16 cellular contexts compared by ENCODE assay signal in the genomic region with DNA sequence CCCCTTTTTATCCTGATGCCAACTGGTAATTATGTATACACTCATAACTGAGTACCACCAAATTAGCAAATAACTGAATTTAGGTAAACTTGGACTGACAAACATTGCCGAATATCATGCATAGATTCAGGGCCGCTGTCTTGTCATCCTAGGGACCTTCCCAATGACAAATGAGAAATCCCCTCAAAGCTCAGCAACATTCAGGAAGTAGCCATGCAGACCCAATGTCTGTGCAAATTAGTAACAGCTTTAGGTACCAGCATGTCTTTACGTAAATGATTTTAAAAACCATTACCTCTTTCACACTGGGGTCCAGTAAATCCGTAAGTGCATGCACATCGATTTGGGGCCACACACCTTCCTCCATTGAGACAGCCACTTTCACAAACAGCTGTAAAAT. TPM values are rescaled to one million over a fixed set of nuclear protein-coding genes. Genes with fewer than 3 reads are reported as not detected.
DNase-seq lines count a peak whose midpoint lies in the region; ATAC-seq lines count a peak whose summit lies in the region.
"Had no signal": no experiment of that assay in that cellular context is flagged by ENCODE, and none has a peak within 500 bp of the region (broad histone marks: within the 10 kb centered on the region; RNA-seq: fewer than 3 reads in every experiment).

No MANE protein-coding gene starts in this region.

- no peak for DNase-seq in activated CD4-positive, alpha-beta T cell treated with anti-CD3 and anti-CD28 coated beads, Interleukin-2, amount 10 ng/mL, durations not matched to agents 7 days and 5 days
- DNase-seq in stimulated activated CD8-positive, alpha-beta memory T cell treated with anti-CD3 and anti-CD28 coated beads, Interleukin-4, amount 100 ng/mL, for 48 hours: no peak
- DNase-seq in immature natural killer cell: no peak
- DNase-seq: activated CD4-positive, alpha-beta T cell treated with anti-CD3 and anti-CD28 coated beads for 36 hours; anterior cingulate cortex; CD4-positive, alpha-beta memory T cell; mammary epithelial cell; NCI-H1417; NCI-H510A treated with DMSO at 0.1 percent for 48 hours; T-helper 17 cell had no signal

- peak overlapping the region; percentile 33 for H3K4me3 Mint-ChIP-seq in stimulated activated memory B cell treated with anti-CD40 and anti-IgM and Interleukin-4, amounts not matched to agents 10 μg/mL and 1 μg/mL and 100 μg/mL, for 72 hours
- no peak overlapping the region for H3K4me3 Mint-ChIP-seq in activated CD4-positive, alpha-beta T cell treated with anti-CD3 and anti-CD28 coated beads, Interleukin-2, amount 10 ng/mL, durations not matched to agents 7 days and 5 days
- H3K4me3 Mint-ChIP-seq in immature natural killer cell: no peak overlapping the region
- H3K4me3 Mint-ChIP-seq: activated CD4-positive, alpha-beta T cell treated with anti-CD3 and anti-CD28 coated beads for 36 hours; CD4-positive, alpha-beta memory T cell; dendritic cell treated with granulocyte-macrophage colony-stimulating factor and Interleukin-4, amounts not matched to agents 40 ng/mL and 50 ng/mL, for 4 days; T-helper 17 cell had no signal

- no peaks in the 10 kb centered on the region for H3K36me3 Mint-ChIP-seq in stimulated activated memory B cell treated with anti-CD40 and anti-IgM and Interleukin-4, amounts not matched to agents 10 μg/mL and 1 μg/mL and 100 μg/mL, for 72 hours
- no peaks in the 10 kb centered on the region for H3K36me3 Mint-ChIP-seq in activated CD4-positive, alpha-beta T cell treated with anti-CD3 and anti-CD28 coated beads, Interleukin-2, amount 10 ng/mL, durations not matched to agents 7 days and 5 days (ENCODE audit: low read depth)
- no peaks in the 10 kb centered on the region for H3K36me3 Mint-ChIP-seq in immature natural killer cell
- H3K36me3 Mint-ChIP-seq: CD4-positive, alpha-beta memory T cell had no signal

- no peak overlapping the region for H3K27ac Mint-ChIP-seq in stimulated activated memory B cell treated with anti-CD40 and anti-IgM and Interleukin-4, amounts not matched to agents 10 μg/mL and 1 μg/mL and 100 μg/mL, for 72 hours
- H3K27ac Mint-ChIP-seq in activated CD4-positive, alpha-beta T cell treated with anti-CD3 and anti-CD28 coated beads, Interleukin-2, amount 10 ng/mL, durations not matched to agents 7 days and 5 days: no peak overlapping the region
- H3K27ac Mint-ChIP-seq in immature natural killer cell: no peak overlapping the region
- H3K27ac Mint-ChIP-seq: activated CD4-positive, alpha-beta T cell treated with anti-CD3 and anti-CD28 coated beads for 36 hours; CD4-positive, alpha-beta memory T cell; dendritic cell treated with granulocyte-macrophage colony-stimulating factor and Interleukin-4, amounts not matched to agents 40 ng/mL and 50 ng/mL, for 4 days; T-helper 17 cell had no signal

- no peaks in the 10 kb centered on the region for H3K9me3 Mint-ChIP-seq in stimulated activated memory B cell treated with anti-CD40 and anti-IgM and Interleukin-4, amounts not matched to agents 10 μg/mL and 1 μg/mL and 100 μg/mL, for 72 hours
- H3K9me3 Mint-ChIP-seq in activated CD4-positive, alpha-beta T cell treated with anti-CD3 and anti-CD28 coated beads, Interleukin-2, amount 10 ng/mL, durations not matched to agents 7 days and 5 days: no peaks in the 10 kb centered on the region
- no peaks in the 10 kb centered on the region for H3K9me3 Mint-ChIP-seq in immature natural killer cell
- H3K9me3 Mint-ChIP-seq: CD4-positive, alpha-beta memory T cell; dendritic cell treated with granulocyte-macrophage colony-stimulating factor and Interleukin-4, amounts not matched to agents 40 ng/mL and 50 ng/mL, for 4 days had no signal

- CTCF ChIA-PET in activated CD4-positive, alpha-beta T cell treated with anti-CD3 and anti-CD28 coated beads, Interleukin-2, amount 10 ng/mL, durations not matched to agents 7 days and 5 days (lab: Charles Lee): interaction anchor here (1.2 kb wide), 1 partner anchor 29 kb away, joined by 3 read pairs; no protein-coding TSS in a partner anchor

- H3K4me1 Mint-ChIP-seq in stimulated activated memory B cell treated with anti-CD40 and anti-IgM and Interleukin-4, amounts not matched to agents 10 μg/mL and 1 μg/mL and 100 μg/mL, for 72 hours: no peaks in the 10 kb centered on the region
- H3K4me1 Mint-ChIP-seq in activated CD4-positive, alpha-beta T cell treated with anti-CD3 and anti-CD28 coated beads, Interleukin-2, amount 10 ng/mL, durations not matched to agents 7 days and 5 days: peaks cover 7% of the 10 kb centered on the region
- peaks cover 8 to 14% of the 10 kb centered on the region in 2 donors for H3K4me1 Mint-ChIP-seq in immature natural killer cell
- H3K4me1 Mint-ChIP-seq: activated CD4-positive, alpha-beta T cell treated with anti-CD3 and anti-CD28 coated beads for 36 hours; CD4-positive, alpha-beta memory T cell; T-helper 17 cell had no signal

- no peaks in the 10 kb centered on the region for H3K27me3 Mint-ChIP-seq in stimulated activated memory B cell treated with anti-CD40 and anti-IgM and Interleukin-4, amounts not matched to agents 10 μg/mL and 1 μg/mL and 100 μg/mL, for 72 hours
- H3K27me3 Mint-ChIP-seq in activated CD4-positive, alpha-beta T cell treated with anti-CD3 and anti-CD28 coated beads, Interleukin-2, amount 10 ng/mL, durations not matched to agents 7 days and 5 days: peaks cover 7% of the 10 kb centered on the region
- H3K27me3 Mint-ChIP-seq in immature natural killer cell (ENCODE audit: low read depth in 3 of 3): peaks cover 0 to 3% (median 0%) of the 10 kb centered on the region in 3 donors
- H3K27me3 Mint-ChIP-seq: activated CD4-positive, alpha-beta T cell treated with anti-CD3 and anti-CD28 coated beads for 36 hours; dendritic cell treated with granulocyte-macrophage colony-stimulating factor and Interleukin-4, amounts not matched to agents 40 ng/mL and 50 ng/mL, for 4 days had no signal

- ATAC-seq in GM18870 (IDR thresholded peaks at IDR 0.05; ENCODE audit: unreplicated experiment) (peak; percentile 58), GM21619 (IDR thresholded peaks at IDR 0.05; ENCODE audit: unreplicated experiment) (peak; percentile 80), HG03108 (IDR thresholded peaks at IDR 0.05; ENCODE audit: unreplicated experiment) (peak; percentile 44), HG03196 (IDR thresholded peaks at IDR 0.05; ENCODE audit: unreplicated experiment) (no peak)
- ATAC-seq in stimulated activated memory B cell treated with anti-CD40 and anti-IgM and Interleukin-4, amounts not matched to agents 10 μg/mL and 1 μg/mL and 100 μg/mL, for 72 hours: peak; percentile 54
- ATAC-seq: activated CD4-positive, alpha-beta T cell treated with anti-CD3 and anti-CD28 coated beads for 36 hours; T-helper 17 cell had no signal

- POLR2A ChIA-PET in activated CD4-positive, alpha-beta T cell treated with anti-CD3 and anti-CD28 coated beads, Interleukin-2, amount 10 ng/mL, durations not matched to agents 7 days and 5 days (lab: Charles Lee): no interaction called here

RNA-seq across cellular contexts. Expression of a gene that starts 49.5 kb away (rescaled TPM):
- total RNA-seq in activated CD4-positive, alpha-beta T cell treated with anti-CD3 and anti-CD28 coated beads, Interleukin-2, amount 10 ng/mL, durations not matched to agents 7 days and 5 days: 1 to 10 TPM; 1.1 to 1.6 TPM
- under 1 TPM in 1 of 3 donors, not detected in 2; 0.22 TPM for polyA plus RNA-seq in immature natural killer cell
- polyA plus RNA-seq: CD4-positive, alpha-beta memory T cell had no signal
